In genomic region chr13:24173775-24174174, GRCh38 we compare ENCODE assay signal across 19 cellular contexts. TPM values are rescaled to one million over a fixed set of nuclear protein-coding genes. Genes with fewer than 3 reads are reported as not detected.
DNase-seq lines count a peak whose midpoint lies in the region; ATAC-seq and TF ChIP-seq lines count a peak whose summit lies in the region.
"Had no signal": no experiment of that assay in that cellular context is flagged by ENCODE, and none has a peak within 500 bp of the region (broad histone marks: within the 10 kb centered on the region; RNA-seq: fewer than 3 reads in every experiment).

No MANE protein-coding gene starts in this region.

- peak overlapping the region; percentile 33 for H3K27ac Mint-ChIP-seq in activated CD4-positive, alpha-beta memory T cell treated with anti-CD3 and anti-CD28 coated beads for 36 hours
- H3K27ac Mint-ChIP-seq in activated CD4-positive, alpha-beta memory T cell treated with anti-CD3 and anti-CD28 coated beads, Interleukin-2, amount 10 ng/mL, durations not matched to agents 7 days and 5 days: no peak overlapping the region
- H3K27ac Mint-ChIP-seq in activated naive CD4-positive, alpha-beta T cell treated with anti-CD3 and anti-CD28 coated beads, Interleukin-2, amount 50 U/mL, for 24 hours: peak overlapping the region; percentile 57
- H3K27ac Mint-ChIP-seq in stimulated activated effector memory CD8-positive, alpha-beta T cell treated with anti-CD3 and anti-CD28 coated beads, Interleukin-12 subunit alpha, Interleukin-12 subunit beta, amount 100 ng/mL, for 72 hours: peak overlapping the region; percentile 15
- H3K27ac Mint-ChIP-seq: GM23338 had no signal

- no peaks in the 10 kb centered on the region for H3K36me3 ChIP-seq in body of pancreas (replicated peaks in 1 of 2; ENCODE audit: insufficient read depth in 1 of 2, low read depth in 2 of 2)

- intact Hi-C loops in activated CD4-positive, alpha-beta memory T cell treated with anti-CD3 and anti-CD28 coated beads for 36 hours (cut with micrococcal nuclease): no loop called here
- intact Hi-C loops in body of pancreas (cut with DNase I): no loop called here

- H3K27ac ChIP-seq in body of pancreas: peak overlapping the region in 3 of 4 donors; percentile 93 to 97 (median 97)
- H3K27ac ChIP-seq: C4-2B had no signal

- POLR2A ChIA-PET in activated CD4-positive, alpha-beta memory T cell treated with anti-CD3 and anti-CD28 coated beads for 36 hours (lab: Charles Lee): no interaction called here
- POLR2A ChIA-PET in activated CD4-positive, alpha-beta memory T cell treated with anti-CD3 and anti-CD28 coated beads, Interleukin-2, amount 10 ng/mL, durations not matched to agents 7 days and 5 days (lab: Charles Lee): no interaction called here

- H3K4me1 Mint-ChIP-seq in activated CD4-positive, alpha-beta memory T cell treated with anti-CD3 and anti-CD28 coated beads for 36 hours (ENCODE audit: low read depth): peaks cover 17% of the 10 kb centered on the region
- H3K4me1 Mint-ChIP-seq in activated CD4-positive, alpha-beta memory T cell treated with anti-CD3 and anti-CD28 coated beads, Interleukin-2, amount 10 ng/mL, durations not matched to agents 7 days and 5 days: peaks cover 16% of the 10 kb centered on the region
- H3K4me1 Mint-ChIP-seq in activated naive CD4-positive, alpha-beta T cell treated with anti-CD3 and anti-CD28 coated beads, Interleukin-2, amount 50 U/mL, for 24 hours: peaks cover 16% of the 10 kb centered on the region
- H3K4me1 Mint-ChIP-seq in stimulated activated effector memory CD8-positive, alpha-beta T cell treated with anti-CD3 and anti-CD28 coated beads, Interleukin-12 subunit alpha, Interleukin-12 subunit beta, amount 100 ng/mL, for 72 hours: peaks cover 49% of the 10 kb centered on the region

- H3K9me3 Mint-ChIP-seq in activated CD4-positive, alpha-beta memory T cell treated with anti-CD3 and anti-CD28 coated beads for 36 hours: no peaks in the 10 kb centered on the region
- no peaks in the 10 kb centered on the region for H3K9me3 Mint-ChIP-seq in activated CD4-positive, alpha-beta memory T cell treated with anti-CD3 and anti-CD28 coated beads, Interleukin-2, amount 10 ng/mL, durations not matched to agents 7 days and 5 days
- H3K9me3 Mint-ChIP-seq in activated naive CD4-positive, alpha-beta T cell treated with anti-CD3 and anti-CD28 coated beads, Interleukin-2, amount 50 U/mL, for 24 hours: no peaks in the 10 kb centered on the region
- H3K9me3 Mint-ChIP-seq in stimulated activated effector memory CD8-positive, alpha-beta T cell treated with anti-CD3 and anti-CD28 coated beads, Interleukin-12 subunit alpha, Interleukin-12 subunit beta, amount 100 ng/mL, for 72 hours: no peaks in the 10 kb centered on the region
- H3K9me3 Mint-ChIP-seq: GM23338 had no signal

- no peak for ATAC-seq in body of pancreas
- peak; percentile 48 for ATAC-seq in stimulated activated effector memory CD8-positive, alpha-beta T cell treated with anti-CD3 and anti-CD28 coated beads, Interleukin-12 subunit alpha, Interleukin-12 subunit beta, amount 100 ng/mL, for 72 hours
- no peak for ATAC-seq in GM19467 (IDR thresholded peaks at IDR 0.05; ENCODE audit: unreplicated experiment)
- ATAC-seq: GM23338 had no signal

- H3K4me1 ChIP-seq in body of pancreas: peaks cover 97% of the 10 kb centered on the region

- no peaks in the 10 kb centered on the region for H3K9me3 ChIP-seq in body of pancreas

- no peak overlapping the region for H3K4me3 Mint-ChIP-seq in activated CD4-positive, alpha-beta memory T cell treated with anti-CD3 and anti-CD28 coated beads for 36 hours
- H3K4me3 Mint-ChIP-seq in activated CD4-positive, alpha-beta memory T cell treated with anti-CD3 and anti-CD28 coated beads, Interleukin-2, amount 10 ng/mL, durations not matched to agents 7 days and 5 days: no peak overlapping the region
- H3K4me3 Mint-ChIP-seq in activated naive CD4-positive, alpha-beta T cell treated with anti-CD3 and anti-CD28 coated beads, Interleukin-2, amount 50 U/mL, for 24 hours: no peak overlapping the region
- peak overlapping the region; percentile 6 for H3K4me3 Mint-ChIP-seq in stimulated activated effector memory CD8-positive, alpha-beta T cell treated with anti-CD3 and anti-CD28 coated beads, Interleukin-12 subunit alpha, Interleukin-12 subunit beta, amount 100 ng/mL, for 72 hours
- H3K4me3 Mint-ChIP-seq: GM23338 had no signal

- no peaks in the 10 kb centered on the region for H3K36me3 Mint-ChIP-seq in activated CD4-positive, alpha-beta memory T cell treated with anti-CD3 and anti-CD28 coated beads for 36 hours
- H3K36me3 Mint-ChIP-seq in activated CD4-positive, alpha-beta memory T cell treated with anti-CD3 and anti-CD28 coated beads, Interleukin-2, amount 10 ng/mL, durations not matched to agents 7 days and 5 days (ENCODE audit: low read depth): peaks cover 5% of the 10 kb centered on the region
- H3K36me3 Mint-ChIP-seq in activated naive CD4-positive, alpha-beta T cell treated with anti-CD3 and anti-CD28 coated beads, Interleukin-2, amount 50 U/mL, for 24 hours: peaks cover 2% of the 10 kb centered on the region
- H3K36me3 Mint-ChIP-seq in stimulated activated effector memory CD8-positive, alpha-beta T cell treated with anti-CD3 and anti-CD28 coated beads, Interleukin-12 subunit alpha, Interleukin-12 subunit beta, amount 100 ng/mL, for 72 hours: peaks cover 6% of the 10 kb centered on the region

- H3K27me3 Mint-ChIP-seq in activated CD4-positive, alpha-beta memory T cell treated with anti-CD3 and anti-CD28 coated beads for 36 hours: no peaks in the 10 kb centered on the region
- H3K27me3 Mint-ChIP-seq in activated CD4-positive, alpha-beta memory T cell treated with anti-CD3 and anti-CD28 coated beads, Interleukin-2, amount 10 ng/mL, durations not matched to agents 7 days and 5 days: peaks cover 4% of the 10 kb centered on the region
- no peaks in the 10 kb centered on the region for H3K27me3 Mint-ChIP-seq in activated naive CD4-positive, alpha-beta T cell treated with anti-CD3 and anti-CD28 coated beads, Interleukin-2, amount 50 U/mL, for 24 hours

- DNase-seq in activated CD4-positive, alpha-beta memory T cell treated with anti-CD3 and anti-CD28 coated beads for 36 hours: no peak
- DNase-seq in activated CD4-positive, alpha-beta memory T cell treated with anti-CD3 and anti-CD28 coated beads, Interleukin-2, amount 10 ng/mL, durations not matched to agents 7 days and 5 days: no peak
- no peak for DNase-seq in activated naive CD4-positive, alpha-beta T cell treated with anti-CD3 and anti-CD28 coated beads, Interleukin-2, amount 50 U/mL, for 16 hours
- DNase-seq in body of pancreas (no peak), erythroblast (lab: John Stamatoyannopoulos, UW) (no peak)
- no peak for DNase-seq in stimulated activated effector memory CD8-positive, alpha-beta T cell treated with anti-CD3 and anti-CD28 coated beads, Interleukin-12 subunit alpha, Interleukin-12 subunit beta, amount 100 ng/mL, for 72 hours (ENCODE audit: low spot score in 2 of 2)
- DNase-seq: HCEC 1CT, KG1, NCI-H1092, NCI-H1436, NCI-H187 treated with DMSO at 0.1 percent for 48 hours, NCI-H2107, NCI-H446 treated with DMSO at 0.1 percent for 48 hours, NCI-H526 treated with DMSO at 0.1 percent for 48 hours, OCI-M1 had no signal

- no peak for TF ChIP-seq POLR2A in body of pancreas (IDR thresholded peaks at IDR 0.05)
- no peak for TF ChIP-seq POLR2A in erythroblast (IDR thresholded peaks at IDR 0.05; ENCODE audit: low read length)

- no peak overlapping the region for H3K4me3 ChIP-seq in body of pancreas
- H3K4me3 ChIP-seq: GM23338 had no signal

- no peak for TF ChIP-seq CTCF in body of pancreas (IDR thresholded peaks at IDR 0.05)

- CTCF ChIA-PET in activated CD4-positive, alpha-beta memory T cell treated with anti-CD3 and anti-CD28 coated beads for 36 hours (lab: Charles Lee): interaction anchor here (0.7 kb wide), 1 partner anchor 356 kb away, joined by 3 read pairs; no protein-coding TSS in a partner anchor
- CTCF ChIA-PET in activated CD4-positive, alpha-beta memory T cell treated with anti-CD3 and anti-CD28 coated beads, Interleukin-2, amount 10 ng/mL, durations not matched to agents 7 days and 5 days (lab: Charles Lee): no interaction called here

- no peaks in the 10 kb centered on the region for H3K27me3 ChIP-seq in body of pancreas

- 19 to 22% methylated on average over 2 of the region's 2 CpGs for WGBS in body of pancreas, 2 donors

RNA-seq across cellular contexts. Expression of gene SPATA13, which starts 13.3 kb away (rescaled TPM):
- 10 to 100 TPM; 50.3 to 50.8 TPM for total RNA-seq in activated CD4-positive, alpha-beta memory T cell treated with anti-CD3 and anti-CD28 coated beads for 36 hours
- total RNA-seq in activated CD4-positive, alpha-beta memory T cell treated with anti-CD3 and anti-CD28 coated beads, Interleukin-2, amount 10 ng/mL, durations not matched to agents 7 days and 5 days: 10 to 100 TPM; 55.4 to 59.2 TPM
- total RNA-seq in body of pancreas: 100 to 1,000 TPM in 1 of 2 donors, 10 to 100 TPM in 1; 83.3 to 359 TPM
